In the genomic region with DNA sequence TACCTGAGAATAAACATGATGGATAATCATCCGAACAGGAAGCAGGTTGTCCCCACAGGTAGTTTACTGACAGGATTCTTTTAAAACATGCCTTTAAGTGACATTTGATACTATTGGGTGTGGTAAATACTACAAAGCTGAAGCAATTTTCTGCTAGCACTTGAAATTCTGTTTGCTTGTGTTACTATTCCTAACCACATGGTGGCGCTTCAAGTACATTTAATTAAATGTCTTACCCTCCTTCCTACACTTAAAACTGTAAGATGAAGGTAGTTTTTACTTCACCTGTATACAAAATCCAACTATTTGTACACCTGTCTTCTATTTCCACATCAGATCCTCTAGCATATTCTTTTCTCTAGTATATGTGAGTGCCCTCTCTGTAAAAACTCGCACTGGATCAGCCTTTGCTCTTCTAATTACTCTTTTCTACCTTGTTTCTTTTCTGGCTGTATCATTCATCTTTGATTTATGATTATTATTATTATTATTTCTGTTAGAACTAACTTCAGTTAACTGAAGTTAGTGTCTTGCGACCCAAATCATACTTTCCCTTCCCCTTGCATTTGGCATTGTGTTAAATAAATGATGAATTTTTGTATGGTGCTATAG, we compare ENCODE assay signal across 8 cellular contexts. TPM values are rescaled to one million over a fixed set of nuclear protein-coding genes. Genes with fewer than 3 reads are reported as not detected.
DNase-seq lines count a peak whose midpoint lies in the region; ATAC-seq, FAIRE-seq and TF ChIP-seq lines count a peak whose summit lies in the region.

No MANE protein-coding gene starts in this region.

- H3K27ac ChIP-seq in foreskin keratinocyte (no peak overlapping the region), gastrocnemius medialis (no peak overlapping the region)

- H3K27ac Mint-ChIP-seq in activated naive CD8-positive, alpha-beta T cell: peak overlapping the region; percentile 1
- no peak overlapping the region for H3K27ac Mint-ChIP-seq in activated naive CD8-positive, alpha-beta T cell treated with anti-CD3 and anti-CD28 coated beads for 36 hours

- no peaks in the 10 kb centered on the region for H3K9me3 ChIP-seq in gastrocnemius medialis

- peaks cover 32% of the 10 kb centered on the region for H3K4me1 Mint-ChIP-seq in activated naive CD8-positive, alpha-beta T cell (ENCODE audit: low read depth)
- peaks cover 27% of the 10 kb centered on the region for H3K4me1 Mint-ChIP-seq in activated naive CD8-positive, alpha-beta T cell treated with anti-CD3 and anti-CD28 coated beads for 36 hours

- H3K27me3 Mint-ChIP-seq in activated naive CD8-positive, alpha-beta T cell: no peaks in the 10 kb centered on the region
- no peaks in the 10 kb centered on the region for H3K27me3 Mint-ChIP-seq in activated naive CD8-positive, alpha-beta T cell treated with anti-CD3 and anti-CD28 coated beads for 36 hours

- TF ChIP-seq CTCF in foreskin keratinocyte (conservative IDR thresholded peaks at IDR 0.05) (peak; percentile 76), gastrocnemius medialis (IDR thresholded peaks at IDR 0.05 in 4 of 5, conservative IDR thresholded peaks at IDR 0.05 in 1 of 5) (peak; percentile 22 to 71 (median 30))

- H3K4me3 ChIP-seq in gastrocnemius medialis: no peak overlapping the region

- no peak for DNase-seq in activated naive CD8-positive, alpha-beta T cell treated with anti-CD3 and anti-CD28 coated beads for 36 hours
- DNase-seq in M059J (ENCODE audit: low read depth) (peak; percentile 48), foreskin keratinocyte (peak; percentile 5 to 39), gastrocnemius medialis (no peak)

- no peak for TF ChIP-seq POLR2A in gastrocnemius medialis (IDR thresholded peaks at IDR 0.05)

- intact Hi-C loops in gastrocnemius medialis (cut with DNase I; ENCODE audit: low total_unique reads): no loop called here

- H3K36me3 ChIP-seq in gastrocnemius medialis: peaks cover 0 to 66% of the 10 kb centered on the region in 2 donors

- H3K4me1 ChIP-seq in foreskin keratinocyte (no peaks in the 10 kb centered on the region), gastrocnemius medialis (no peaks in the 10 kb centered on the region)

- peaks cover 8% of the 10 kb centered on the region for H3K36me3 Mint-ChIP-seq in activated naive CD8-positive, alpha-beta T cell
- H3K36me3 Mint-ChIP-seq in activated naive CD8-positive, alpha-beta T cell treated with anti-CD3 and anti-CD28 coated beads for 36 hours: peaks cover 26% of the 10 kb centered on the region

- H3K4me3 Mint-ChIP-seq in activated naive CD8-positive, alpha-beta T cell: no peak overlapping the region
- no peak overlapping the region for H3K4me3 Mint-ChIP-seq in activated naive CD8-positive, alpha-beta T cell treated with anti-CD3 and anti-CD28 coated beads for 36 hours

- in situ Hi-C loops in gastrocnemius medialis (cut with MboI; ENCODE audit: low sequenced_read_pairs in 4 of 4): loop anchor here in 3 of 4 donors (25.0 kb wide), 3 partner anchors 305 to 355 kb away; partner anchors contain the start of genes TSLP (in 1 of the 3) and WDR36 (in 1 of the 3)

- H3K9me3 Mint-ChIP-seq in activated naive CD8-positive, alpha-beta T cell (ENCODE audit: low read depth): no peaks in the 10 kb centered on the region
- no peaks in the 10 kb centered on the region for H3K9me3 Mint-ChIP-seq in activated naive CD8-positive, alpha-beta T cell treated with anti-CD3 and anti-CD28 coated beads for 36 hours

- FAIRE-seq in TTC549 (lab: Jason Lieb, UNC): peak; percentile 89

- peak; percentile 56 for ATAC-seq in foreskin keratinocyte
- ATAC-seq in gastrocnemius medialis: peak in 1 of 2 donors; percentile 49
- no peak for ATAC-seq in HG02973 (IDR thresholded peaks at IDR 0.05; ENCODE audit: unreplicated experiment)
- no peak for ATAC-seq in HG03439 (IDR thresholded peaks at IDR 0.05; ENCODE audit: unreplicated experiment)

- no peaks in the 10 kb centered on the region for H3K27me3 ChIP-seq in foreskin keratinocyte
- no peaks in the 10 kb centered on the region for H3K27me3 ChIP-seq in gastrocnemius medialis

RNA-seq across cellular contexts. Expression of gene SLC25A46, which starts 18.4 kb away (rescaled TPM):
- total RNA-seq in activated naive CD8-positive, alpha-beta T cell treated with anti-CD3 and anti-CD28 coated beads for 36 hours: 10 to 100 TPM; 55.9 to 57.4 TPM
- total RNA-seq in M059J (2014; rRNA removed; shearing (Covaris generic)): 57.8 and 76.7 TPM in 2 replicates
- total RNA-seq in foreskin keratinocyte: 46.0 and 46.4 TPM in 2 replicates
- 12.9 and 15.9 TPM in 2 replicates for polyA plus RNA-seq in foreskin keratinocyte
- total RNA-seq in gastrocnemius medialis: 100 to 1,000 TPM in 2 of 4 donors, 10 to 100 TPM in 2; 71.5 to 114 (median 99.7) TPM

RNA-seq across cellular contexts. Expression of gene TMEM232, which starts 30.8 kb away (rescaled TPM):
- 1 to 10 TPM in 1 of 2 experiments, under 1 TPM in 1; 0.66 to 1.2 TPM for total RNA-seq in activated naive CD8-positive, alpha-beta T cell treated with anti-CD3 and anti-CD28 coated beads for 36 hours
- 0.15 and 0.22 TPM in 2 replicates for total RNA-seq in M059J (2014; rRNA removed; shearing (Covaris generic))
- total RNA-seq in foreskin keratinocyte: 0.32 and 0.48 TPM in 2 replicates
- 0.16 and 0.24 TPM in 2 replicates for polyA plus RNA-seq in foreskin keratinocyte
- total RNA-seq in gastrocnemius medialis: under 1 TPM in 1 of 4 donors, not detected in 3; 0.82 TPM

Comparison
In these comparisons a context has a peak if more than half of its experiments do, and no peak if none do; other contexts are left out.
1. DNase-seq: peak in M059J (single experiment) and foreskin keratinocyte (2 of 2); none in activated naive CD8-positive, alpha-beta T cell treated with anti-CD3 and anti-CD28 coated beads for 36 hours (single experiment) and gastrocnemius medialis (0 of 2).